Comparison of ENCODE assay signal across 8 cellular contexts in genomic region chr6:133512410-133513016, GRCh38.
A peak's percentile ranks its signal among the peaks of the same experiment; 100 is the strongest.
DNase-seq lines count a peak whose midpoint lies in the region; ATAC-seq and TF ChIP-seq lines count a peak whose summit lies in the region.

No MANE protein-coding gene starts in this region.

- ATAC-seq in DND-41 (ENCODE audit: insufficient read depth, low read depth) (0 out of 3 replicates have a peak, but pooled peaks have one; percentile 47), left lung (peak; percentile 76), GM19467 (IDR thresholded peaks at IDR 0.05; ENCODE audit: unreplicated experiment) (no peak)

- H4K20me1 ChIP-seq in DND-41 (ENCODE audit: insufficient read depth, low read length) (no peaks in the 10 kb centered on the region), OCI-LY1 (ENCODE audit: insufficient read depth, low read length) (no peaks in the 10 kb centered on the region)

- H3K4me3 ChIP-seq in DND-41 (ENCODE audit: low read depth in 1 of 2, low read length in 2 of 2), result no peak overlapping the region
- no peak overlapping the region for H3K4me3 ChIP-seq in OCI-LY1 (ENCODE audit: low read depth, low read length, poor library complexity, severe bottlenecking)
- no peak overlapping the region for H3K4me3 ChIP-seq in cardiac fibroblast (replicated peaks in 1 of 2; ENCODE audit: low read depth in 2 of 2, low read length in 2 of 2)
- H3K4me3 ChIP-seq in left lung, result no peak overlapping the region
- no peak overlapping the region for H3K4me3 ChIP-seq in stomach
- H3K4me3 ChIP-seq in CD8-positive, alpha-beta memory T cell (ENCODE audit: low read length), result no peak overlapping the region

- peak; percentile 65 for TF ChIP-seq CTCF in DND-41 (IDR thresholded peaks at IDR 0.05; ENCODE audit: borderline replicate concordance, extremely low read depth, low read length, poor library complexity, severe bottlenecking)
- peak; percentile 60 for TF ChIP-seq CTCF in OCI-LY1 (IDR thresholded peaks at IDR 0.05; ENCODE audit: low read length)
- TF ChIP-seq CTCF in cardiac fibroblast (IDR thresholded peaks at IDR 0.05; ENCODE audit: low read depth, low read length), result peak; percentile 72
- peak; percentile 41 to 65 for TF ChIP-seq CTCF in left lung (IDR thresholded peaks at IDR 0.05)
- peak in 5 of 7 experiments; percentile 24 to 58 (median 36) for TF ChIP-seq CTCF in stomach (IDR thresholded peaks at IDR 0.05)

- 17 to 28% (median 19%) methylated on average over 4 of the region's 4 CpGs for WGBS in stomach, 5 donors

- H3K27me3 Mint-ChIP-seq in CD8-positive, alpha-beta memory T cell, result peaks cover 2 to 3% of the 10 kb centered on the region in 2 donors

- POLR2A ChIA-PET in HEK293T (lab: Yijun Ruan, JAX), result no interaction called here
- POLR2A ChIA-PET in CD8-positive, alpha-beta memory T cell (lab: Charles Lee), result no interaction called here

- no peaks in the 10 kb centered on the region for H3K9me3 ChIP-seq in DND-41 (ENCODE audit: insufficient read depth, low read length, severe bottlenecking)
- H3K9me3 ChIP-seq in OCI-LY1 (ENCODE audit: low read length), result no peaks in the 10 kb centered on the region
- H3K9me3 ChIP-seq in left lung, result no peaks in the 10 kb centered on the region
- no peaks in the 10 kb centered on the region for H3K9me3 ChIP-seq in stomach
- H3K9me3 ChIP-seq in CD8-positive, alpha-beta memory T cell (ENCODE audit: low read length), result no peaks in the 10 kb centered on the region

- no peak overlapping the region for H3K27ac Mint-ChIP-seq in CD8-positive, alpha-beta memory T cell

- no peak overlapping the region for H3K4me2 ChIP-seq in DND-41 (ENCODE audit: insufficient read depth, low read length)
- H3K4me2 ChIP-seq in OCI-LY1 (ENCODE audit: low read length), result no peak overlapping the region

- no peaks in the 10 kb centered on the region for H3K9me2 ChIP-seq in OCI-LY1 (ENCODE audit: low read depth, low read length)

- no peaks in the 10 kb centered on the region for H3K79me2 ChIP-seq in DND-41 (ENCODE audit: insufficient read depth, low read length)
- H3K79me2 ChIP-seq in OCI-LY1 (ENCODE audit: insufficient read depth, low read length), result no peaks in the 10 kb centered on the region

- H3K4me1 Mint-ChIP-seq in CD8-positive, alpha-beta memory T cell, result no peaks in the 10 kb centered on the region

- no peaks in the 10 kb centered on the region for H3K36me3 Mint-ChIP-seq in CD8-positive, alpha-beta memory T cell

- H3K27me3 ChIP-seq in DND-41 (ENCODE audit: insufficient read depth, low read length, poor library complexity), result no peaks in the 10 kb centered on the region
- H3K27me3 ChIP-seq in OCI-LY1 (ENCODE audit: insufficient read depth, low read length), result no peaks in the 10 kb centered on the region
- no peaks in the 10 kb centered on the region for H3K27me3 ChIP-seq in left lung
- H3K27me3 ChIP-seq in stomach, result no peaks in the 10 kb centered on the region
- no peaks in the 10 kb centered on the region for H3K27me3 ChIP-seq in CD8-positive, alpha-beta memory T cell (ENCODE audit: insufficient read depth, low read length, poor library complexity, severe bottlenecking)

- TF ChIP-seq EP300 in stomach (IDR thresholded peaks at IDR 0.05), result no peak

- peak; percentile 26 for DNase-seq in DND-41
- DNase-seq in HEK293T (ENCODE audit: extremely low spot score), result peak; percentile 40
- DNase-seq in cardiac fibroblast (ENCODE audit: low read depth in 2 of 2), result peak; percentile 73
- no peak for DNase-seq in left lung
- peak; percentile 50 for DNase-seq in stomach
- DNase-seq in CD8-positive, alpha-beta memory T cell, result no peak

- H3K4me3 Mint-ChIP-seq in CD8-positive, alpha-beta memory T cell, result no peak overlapping the region

- H3K4me1 ChIP-seq in DND-41 (ENCODE audit: insufficient read depth, low read length) (no peaks in the 10 kb centered on the region), OCI-LY1 (ENCODE audit: insufficient read depth, low read length, severe bottlenecking) (no peaks in the 10 kb centered on the region), left lung (no peaks in the 10 kb centered on the region), stomach (no peaks in the 10 kb centered on the region)
- H3K4me1 ChIP-seq in CD8-positive, alpha-beta memory T cell (ENCODE audit: insufficient read depth, low read length), result no peaks in the 10 kb centered on the region

- peaks cover 0 to 2% (median 0%) of the 10 kb centered on the region in 5 donors for H3K9me3 Mint-ChIP-seq in CD8-positive, alpha-beta memory T cell

- H3K27ac ChIP-seq in DND-41 (ENCODE audit: low read length), result no peak overlapping the region
- no peak overlapping the region for H3K27ac ChIP-seq in OCI-LY1 (ENCODE audit: low read depth, low read length, poor library complexity, severe bottlenecking)
- H3K27ac ChIP-seq in left lung, result no peak overlapping the region
- H3K27ac ChIP-seq in stomach, result no peak overlapping the region
- H3K27ac ChIP-seq in CD8-positive, alpha-beta memory T cell (ENCODE audit: low read depth, low read length), result no peak overlapping the region

- TF ChIP-seq POLR2A in stomach (IDR thresholded peaks at IDR 0.05), result no peak

- intact Hi-C loops in left lung (cut with DNase I) (loop anchor here in 1 of 2 donors (10.0 kb wide), 1 partner anchor 688 kb away; no protein-coding TSS in a partner anchor), stomach (cut with DNase I; ENCODE audit: low total_unique reads) (no loop called here)

- H3K9ac ChIP-seq in DND-41 (ENCODE audit: low read depth, low read length) (no peak overlapping the region), OCI-LY1 (ENCODE audit: low read length) (no peak overlapping the region)

- H2AFZ ChIP-seq in DND-41 (ENCODE audit: low read depth, low read length), result no peak overlapping the region
- no peak overlapping the region for H2AFZ ChIP-seq in OCI-LY1 (ENCODE audit: low read length)

- CTCF ChIA-PET in HEK293T (lab: Yijun Ruan, JAX), result interaction anchor here (0.6 kb wide), 1 partner anchor 207 kb away, joined by 3 read pairs; no protein-coding TSS in a partner anchor
- CTCF ChIA-PET in CD8-positive, alpha-beta memory T cell (lab: Charles Lee), result interaction anchor here (0.8 kb wide), 1 partner anchor 20 kb away, joined by 3 read pairs; no protein-coding TSS in a partner anchor

- no peaks in the 10 kb centered on the region for H3F3A ChIP-seq in OCI-LY1 (ENCODE audit: insufficient read depth, low read length)

- H3K36me3 ChIP-seq in DND-41 (ENCODE audit: insufficient read depth, low read length) (no peaks in the 10 kb centered on the region), OCI-LY1 (ENCODE audit: insufficient read depth, low read length) (no peaks in the 10 kb centered on the region), left lung (no peaks in the 10 kb centered on the region), stomach (no peaks in the 10 kb centered on the region)
- no peaks in the 10 kb centered on the region for H3K36me3 ChIP-seq in CD8-positive, alpha-beta memory T cell (ENCODE audit: insufficient read depth, low read length)

TF ChIP-seq in HEK293T, 16 proteins besides CTCF, POLR2A, EP300 and RAD21:
- TF ChIP-seq ELF4 (IDR thresholded peaks at IDR 0.05) (no peak), NFRKB (IDR thresholded peaks at IDR 0.05) (no peak), ARNT (IDR thresholded peaks at IDR 0.05) (no peak), HDGF (IDR thresholded peaks at IDR 0.05; ENCODE audit: borderline replicate concordance) (no peak), FOXK2 (IDR thresholded peaks at IDR 0.05) (no peak), FOXA1 (IDR thresholded peaks at IDR 0.05) (no peak), TARDBP (IDR thresholded peaks at IDR 0.05) (no peak), SP1 (IDR thresholded peaks at IDR 0.05) (no peak), SUZ12 (IDR thresholded peaks at IDR 0.05) (no peak), ZNF384 (IDR thresholded peaks at IDR 0.05) (no peak), L3MBTL2 (conservative IDR thresholded peaks at IDR 0.05) (no peak), FOXM1 (IDR thresholded peaks at IDR 0.05; ENCODE audit: borderline replicate concordance) (no peak), BHLHE40 (IDR thresholded peaks at IDR 0.05; ENCODE audit: borderline replicate concordance) (no peak)
TF ChIP-seq in HEK293T: peak in this region for 0.

Comparison
In these comparisons a context has a peak if more than half of its experiments do, and no peak if none do; other contexts are left out.
1. DNase-seq: peak in DND-41 (single experiment), HEK293T (single experiment), cardiac fibroblast (2 of 2) and stomach (single experiment); none in left lung (0 of 2) and CD8-positive, alpha-beta memory T cell (0 of 5).
2. Peak in every context shown above with its lines, with median percentiles within 50 percentile points of each other: CTCF ChIP-seq.